8 cellular contexts compared by ENCODE assay signal in genomic region chr11:64317325-64317960, GRCh38. TPM values are rescaled to one million over a fixed set of nuclear protein-coding genes. Genes with fewer than 3 reads are reported as not detected.
DNase-seq lines count a peak whose midpoint lies in the region; ATAC-seq and TF ChIP-seq lines count a peak whose summit lies in the region.

TSS of gene TRMT112 (minus strand) at chr11:64317559. CDS start at chr11:64317526, 33 bp downstream.

- peak within 1 kb of the TSS; percentile 97 for H3K9ac ChIP-seq in SK-N-MC (ENCODE audit: insufficient read length)

- H3K27ac ChIP-seq in SK-N-MC = peak within 1 kb of the TSS; percentile 100
- H3K27ac ChIP-seq in gastroesophageal sphincter = peak within 1 kb of the TSS; percentile 78 to 97 (median 96)
- peak within 1 kb of the TSS; percentile 99 for H3K27ac ChIP-seq in suprapubic skin

- peaks cover 0 to 56% (median 14%) of the 10 kb centered on the region in 3 donors for H3K4me1 ChIP-seq in gastroesophageal sphincter
- peaks cover 71% of the 10 kb centered on the region for H3K4me1 ChIP-seq in suprapubic skin

- H3K27me3 ChIP-seq in gastroesophageal sphincter = no peaks in the 10 kb centered on the region
- H3K27me3 ChIP-seq in suprapubic skin = no peaks in the 10 kb centered on the region

- no peaks in the 10 kb centered on the region for H3K9me3 ChIP-seq in SK-N-MC (ENCODE audit: low read depth, low read length)
- no peaks in the 10 kb centered on the region for H3K9me3 ChIP-seq in gastroesophageal sphincter
- no peaks in the 10 kb centered on the region for H3K9me3 ChIP-seq in suprapubic skin

- no peaks in the 10 kb centered on the region for H3K9me3 Mint-ChIP-seq in activated naive CD4-positive, alpha-beta T cell treated with anti-CD3 and anti-CD28 coated beads, Interleukin-2, amount 10 ng/mL, durations not matched to agents 7 days and 5 days

- H3K36me3 Mint-ChIP-seq in activated naive CD4-positive, alpha-beta T cell treated with anti-CD3 and anti-CD28 coated beads, Interleukin-2, amount 10 ng/mL, durations not matched to agents 7 days and 5 days = peaks cover 46% of the 10 kb centered on the region

- no peak for TF ChIP-seq CTCF in NB4 (IDR thresholded peaks at IDR 0.05; ENCODE audit: low read depth, low read length)
- TF ChIP-seq CTCF in gastroesophageal sphincter (IDR thresholded peaks at IDR 0.05) = no peak
- TF ChIP-seq CTCF in suprapubic skin (IDR thresholded peaks at IDR 0.05) = no peak

- peak within 1 kb of the TSS; percentile 100 for H3K27ac Mint-ChIP-seq in activated naive CD4-positive, alpha-beta T cell treated with anti-CD3 and anti-CD28 coated beads, Interleukin-2, amount 10 ng/mL, durations not matched to agents 7 days and 5 days

- peaks cover 5% of the 10 kb centered on the region; the same call in 1 of the 2 replicates for H3K36me3 ChIP-seq in SK-N-MC (ENCODE audit: insufficient read depth, low read length)
- peaks cover 0 to 58% of the 10 kb centered on the region in 2 donors for H3K36me3 ChIP-seq in gastroesophageal sphincter
- peaks cover 41% of the 10 kb centered on the region for H3K36me3 ChIP-seq in suprapubic skin

- CTCF ChIA-PET in HEK293T (lab: Yijun Ruan, JAX) = interaction anchor here (0.7 to 2.9 kb wide), 11 partner anchors 13 to 49 kb away, joined by 3 to 38 read pairs (median 6); partner anchors contain the start of genes CCDC88B and ESRRA
- CTCF ChIA-PET in activated naive CD4-positive, alpha-beta T cell treated with anti-CD3 and anti-CD28 coated beads, Interleukin-2, amount 10 ng/mL, durations not matched to agents 7 days and 5 days (lab: Charles Lee) = interaction anchor here (0.6 to 3.3 kb wide), 23 partner anchors 10 to 1588 kb away, joined by 3 to 46 read pairs (median 6); partner anchors contain the start of genes CATSPERZ, CCDC88B, ESRRA and FERMT3

- H3K4me3 ChIP-seq in NB4 (ENCODE audit: low read depth, low read length) = peak within 1 kb of the TSS; percentile 79
- H3K4me3 ChIP-seq in SK-N-MC = peak within 1 kb of the TSS; percentile 96
- peak within 1 kb of the TSS; percentile 44 to 89 for H3K4me3 ChIP-seq in gastroesophageal sphincter
- H3K4me3 ChIP-seq in suprapubic skin = peak within 1 kb of the TSS; percentile 88

- no peaks in the 10 kb centered on the region for H3K27me3 Mint-ChIP-seq in activated naive CD4-positive, alpha-beta T cell treated with anti-CD3 and anti-CD28 coated beads, Interleukin-2, amount 10 ng/mL, durations not matched to agents 7 days and 5 days

- H3K4me3 Mint-ChIP-seq in activated naive CD4-positive, alpha-beta T cell treated with anti-CD3 and anti-CD28 coated beads, Interleukin-2, amount 10 ng/mL, durations not matched to agents 7 days and 5 days = peak within 1 kb of the TSS; percentile 97

- POLR2A ChIA-PET in HEK293T (lab: Yijun Ruan, JAX) = interaction anchor here (0.6 to 3.8 kb wide), 40 partner anchors 10 to 479 kb away, joined by 3 to 70 read pairs (median 4); partner anchors contain the start of genes BAD, ESRRA, FERMT3 and FKBP2

- TF ChIP-seq EP300 in gastroesophageal sphincter (IDR thresholded peaks at IDR 0.05) = no peak
- no peak for TF ChIP-seq EP300 in suprapubic skin (IDR thresholded peaks at IDR 0.05)

- ATAC-seq in gastroesophageal sphincter = peak; percentile 89

- WGBS in gastroesophageal sphincter (ENCODE audit: low coverage in 1 of 2), 2 donors = 0 to 2% methylated on average over 1 to 11 of the region's 43 CpGs
- WGBS in suprapubic skin = 0% methylated on average over 21 of the region's 43 CpGs

- peak; percentile 92 for DNase-seq in GF-D8 (lab: John Stamatoyannopoulos, UW)
- DNase-seq in HEK293T (ENCODE audit: extremely low spot score) = peak; percentile 86
- peak; percentile 99 for DNase-seq in NB4 (ENCODE audit: low read depth)
- DNase-seq in SK-N-MC (ENCODE audit: low read depth, low spot score) = peak; percentile 92
- DNase-seq in activated naive CD4-positive, alpha-beta T cell treated with anti-CD3 and anti-CD28 coated beads, Interleukin-2, amount 10 ng/mL, durations not matched to agents 7 days and 5 days = peak; percentile 99
- peak; percentile 91 for DNase-seq in non-pigmented ciliary epithelial cell (ENCODE audit: low read depth)
- peak; percentile 98 to 99 for DNase-seq in suprapubic skin (ENCODE audit: low spot score in 2 of 2)

- peaks cover 62% of the 10 kb centered on the region for H3K4me1 Mint-ChIP-seq in activated naive CD4-positive, alpha-beta T cell treated with anti-CD3 and anti-CD28 coated beads, Interleukin-2, amount 10 ng/mL, durations not matched to agents 7 days and 5 days

- TF ChIP-seq POLR2A in NB4 (IDR thresholded peaks at IDR 0.05; ENCODE audit: extremely low read depth, insufficient read length) = peak; percentile 91
- TF ChIP-seq POLR2A in gastroesophageal sphincter (IDR thresholded peaks at IDR 0.05) = peak; percentile 80 to 84
- peak in 1 of 2 donors; percentile 48 for TF ChIP-seq POLR2A in suprapubic skin (IDR thresholded peaks at IDR 0.05)

TF ChIP-seq in HEK293T, 16 proteins besides CTCF, POLR2A, EP300 and RAD21:
- TF ChIP-seq TARDBP (IDR thresholded peaks at IDR 0.05) = no peak
- no peak for TF ChIP-seq NFRKB (IDR thresholded peaks at IDR 0.05)
- TF ChIP-seq L3MBTL2 (conservative IDR thresholded peaks at IDR 0.05) = 0 out of 2 replicates have a peak, but pooled peaks have one; percentile 12
- no peak for TF ChIP-seq FOXK2 (IDR thresholded peaks at IDR 0.05)
- TF ChIP-seq SP1 (IDR thresholded peaks at IDR 0.05) = no peak
- peak; percentile 85 for TF ChIP-seq ELF4 (IDR thresholded peaks at IDR 0.05)
- no peak for TF ChIP-seq CTBP1 (IDR thresholded peaks at IDR 0.05; ENCODE audit: borderline replicate concordance)
- TF ChIP-seq BHLHE40 (IDR thresholded peaks at IDR 0.05; ENCODE audit: borderline replicate concordance) = no peak
- TF ChIP-seq ZNF384 (IDR thresholded peaks at IDR 0.05) = no peak
- no peak for TF ChIP-seq FOXA1 (IDR thresholded peaks at IDR 0.05)

RNA-seq across cellular contexts. Expression of gene TRMT112, which starts in this region (rescaled TPM):
- total RNA-seq in gastroesophageal sphincter = 100 to 1,000 TPM; 180 to 267 (median 218) TPM
- 100 to 1,000 TPM; 170 to 332 (median 255) TPM for total RNA-seq in suprapubic skin

Comparison
In these comparisons a context has a peak if more than half of its experiments do, and no peak if none do; other contexts are left out.
1. Peak in every context shown above with its lines: DNase-seq, ATAC-seq, H3K4me3 ChIP-seq and H3K27ac ChIP-seq.